ENCODE assay signal across 9 cellular contexts in genomic region chr10:64329510-64329909, GRCh38.
"Had no signal": no experiment of that assay in that cellular context is flagged by ENCODE, and none has a peak within 500 bp of the region (broad histone marks: within the 10 kb centered on the region; RNA-seq: fewer than 3 reads in every experiment).

No MANE protein-coding gene starts in this region.

- DNase-seq: IMR-90, KBM-7, KG1 had no signal

- H3K4me3 Mint-ChIP-seq: IgD-negative memory B cell had no signal

- H3K4me1 Mint-ChIP-seq: IgD-negative memory B cell had no signal

- ATAC-seq: HepG2, K562 had no signal

- H3K27ac ChIP-seq: HL-60, KMS-11 had no signal

- H3K36me3 Mint-ChIP-seq: IgD-negative memory B cell had no signal

- FAIRE-seq: HepG2, HTR-8/SVneo, K562 had no signal

- H3K4me2 ChIP-seq: KMS-11 had no signal

- H3K27ac Mint-ChIP-seq: IgD-negative memory B cell had no signal

- H3K27me3 Mint-ChIP-seq: IgD-negative memory B cell had no signal

- H3K4me3 ChIP-seq: K562 had no signal
